1 cellular context compared by ENCODE assay signal in genomic region chr1:1236945-1237873, GRCh38.
A peak's percentile ranks its signal among the peaks of the same experiment; 100 is the strongest.
TF ChIP-seq lines count a peak whose summit lies in the region.

No MANE protein-coding gene starts in this region.

TF ChIP-seq in K562, 482 proteins besides CTCF, POLR2A, EP300 and RAD21:
- TF ChIP-seq KDM5B (IDR thresholded peaks at IDR 0.05; ENCODE audit: insufficient replicate concordance, low read depth, low read length) = peak; percentile 41
- TF ChIP-seq, protein P1, sequence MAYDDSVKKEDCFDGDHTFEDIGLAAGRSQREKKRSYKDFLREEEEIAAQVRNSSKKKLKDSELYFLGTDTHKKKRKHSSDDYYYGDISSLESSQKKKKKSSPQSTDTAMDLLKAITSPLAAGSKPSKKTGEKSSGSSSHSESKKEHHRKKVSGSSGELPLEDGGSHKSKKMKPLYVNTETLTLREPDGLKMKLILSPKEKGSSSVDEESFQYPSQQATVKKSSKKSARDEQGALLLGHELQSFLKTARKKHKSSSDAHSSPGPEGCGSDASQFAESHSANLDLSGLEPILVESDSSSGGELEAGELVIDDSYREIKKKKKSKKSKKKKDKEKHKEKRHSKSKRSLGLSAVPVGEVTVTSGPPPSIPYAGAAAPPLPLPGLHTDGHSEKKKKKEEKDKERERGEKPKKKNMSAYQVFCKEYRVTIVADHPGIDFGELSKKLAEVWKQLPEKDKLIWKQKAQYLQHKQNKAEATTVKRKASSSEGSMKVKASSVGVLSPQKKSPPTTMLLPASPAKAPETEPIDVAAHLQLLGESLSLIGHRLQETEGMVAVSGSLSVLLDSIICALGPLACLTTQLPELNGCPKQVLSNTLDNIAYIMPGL (CRISPR knock-in tag; IDR thresholded peaks at IDR 0.05) = no peak
- 0 out of 2 replicates have a peak, but pooled peaks have one; percentile 13 for TF ChIP-seq RBFOX2 (IDR thresholded peaks at IDR 0.05; ENCODE audit: low read depth, low read length)
- peak; percentile 26 for TF ChIP-seq POLR2G (IDR thresholded peaks at IDR 0.05; ENCODE audit: low read depth, low read length)
- no peak for TF ChIP-seq ZNF586 (CRISPR knock-in tag; conservative IDR thresholded peaks at IDR 0.05)
- no peak for TF ChIP-seq KLF10 (CRISPR knock-in tag; IDR thresholded peaks at IDR 0.05)
- 0 out of 2 replicates have a peak, but pooled peaks have one; percentile 9 for TF ChIP-seq ZBTB33 (CRISPR knock-in tag; IDR thresholded peaks at IDR 0.05)
- TF ChIP-seq E2F3 (CRISPR knock-in tag; IDR thresholded peaks at IDR 0.05) = no peak
